1 cellular context compared by ENCODE assay signal in the genomic region with DNA sequence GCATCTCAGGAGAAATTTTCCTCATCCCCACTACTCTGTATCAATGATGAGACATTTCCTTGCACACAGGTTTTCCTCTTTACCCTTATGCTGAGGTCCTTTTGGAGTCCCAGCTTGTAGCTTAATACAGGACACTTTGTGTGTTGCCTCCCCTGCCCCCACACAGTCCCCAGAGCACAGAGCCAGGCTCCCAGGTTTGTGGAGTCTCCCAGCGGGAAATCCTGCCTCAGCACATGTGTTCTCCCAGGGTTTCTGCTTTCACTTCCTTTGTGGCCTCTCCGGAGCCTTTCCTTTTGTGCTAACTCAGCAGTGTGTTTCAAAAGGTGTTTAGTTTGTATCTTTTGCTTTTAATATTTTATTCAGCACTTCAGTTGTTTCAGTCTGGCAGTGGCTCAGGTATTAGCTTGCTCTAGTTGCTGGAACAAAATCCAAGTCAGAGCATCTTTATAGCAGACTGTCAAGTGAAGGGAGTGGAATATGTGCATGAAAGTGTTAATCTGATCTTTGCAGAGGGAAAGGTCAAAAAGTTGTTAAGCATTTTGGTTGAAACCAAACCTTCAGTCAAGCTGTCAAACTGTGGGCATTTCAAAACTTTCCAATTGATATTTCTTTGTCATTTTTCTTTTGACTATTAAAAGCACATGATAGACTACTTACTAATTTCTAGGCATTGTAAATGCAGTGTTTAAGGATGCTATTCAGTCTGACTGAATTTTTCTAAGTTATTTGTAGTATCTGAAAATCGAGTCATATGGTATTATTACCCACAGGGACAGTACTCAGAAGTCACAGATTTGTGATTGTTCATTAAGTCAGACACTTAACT.
TF ChIP-seq lines count a peak whose summit lies in the region.

No MANE protein-coding gene starts in this region.

TF ChIP-seq in HepG2, 621 proteins besides CTCF, POLR2A, EP300 and RAD21:
- TF ChIP-seq MAFF (IDR thresholded peaks at IDR 0.05; ENCODE audit: low read depth, low read length) (peak; percentile 73), MAFK (conservative IDR thresholded peaks at IDR 0.05 in 1 of 2, IDR thresholded peaks at IDR 0.05 in 1 of 2; ENCODE audit: low read length in 2 of 2) (peak; percentile 83)
- TF ChIP-seq, protein P1, sequence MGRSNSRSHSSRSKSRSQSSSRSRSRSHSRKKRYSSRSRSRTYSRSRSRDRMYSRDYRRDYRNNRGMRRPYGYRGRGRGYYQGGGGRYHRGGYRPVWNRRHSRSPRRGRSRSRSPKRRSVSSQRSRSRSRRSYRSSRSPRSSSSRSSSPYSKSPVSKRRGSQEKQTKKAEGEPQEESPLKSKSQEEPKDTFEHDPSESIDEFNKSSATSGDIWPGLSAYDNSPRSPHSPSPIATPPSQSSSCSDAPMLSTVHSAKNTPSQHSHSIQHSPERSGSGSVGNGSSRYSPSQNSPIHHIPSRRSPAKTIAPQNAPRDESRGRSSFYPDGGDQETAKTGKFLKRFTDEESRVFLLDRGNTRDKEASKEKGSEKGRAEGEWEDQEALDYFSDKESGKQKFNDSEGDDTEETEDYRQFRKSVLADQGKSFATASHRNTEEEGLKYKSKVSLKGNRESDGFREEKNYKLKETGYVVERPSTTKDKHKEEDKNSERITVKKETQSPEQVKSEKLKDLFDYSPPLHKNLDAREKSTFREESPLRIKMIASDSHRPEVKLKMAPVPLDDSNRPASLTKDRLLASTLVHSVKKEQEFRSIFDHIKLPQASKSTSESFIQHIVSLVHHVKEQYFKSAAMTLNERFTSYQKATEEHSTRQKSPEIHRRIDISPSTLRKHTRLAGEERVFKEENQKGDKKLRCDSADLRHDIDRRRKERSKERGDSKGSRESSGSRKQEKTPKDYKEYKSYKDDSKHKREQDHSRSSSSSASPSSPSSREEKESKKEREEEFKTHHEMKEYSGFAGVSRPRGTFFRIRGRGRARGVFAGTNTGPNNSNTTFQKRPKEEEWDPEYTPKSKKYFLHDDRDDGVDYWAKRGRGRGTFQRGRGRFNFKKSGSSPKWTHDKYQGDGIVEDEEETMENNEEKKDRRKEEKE (IDR thresholded peaks at IDR 0.05) = no peak
